8 cellular contexts compared by ENCODE assay signal in genomic region chr9:136089697-136090045, GRCh38. TPM values are rescaled to one million over a fixed set of nuclear protein-coding genes. Genes with fewer than 3 reads are reported as not detected.
DNase-seq lines count a peak whose midpoint lies in the region; ATAC-seq, FAIRE-seq and TF ChIP-seq lines count a peak whose summit lies in the region.

No MANE protein-coding gene starts in this region.

- no peak for TF ChIP-seq POLR2A in lower leg skin (IDR thresholded peaks at IDR 0.05)

- peaks cover 7% of the 10 kb centered on the region; the same call in 1 of the 2 replicates for H3K36me3 ChIP-seq in SK-N-MC (ENCODE audit: insufficient read depth, low read length)

- ATAC-seq in HG03196 (IDR thresholded peaks at IDR 0.05; ENCODE audit: unreplicated experiment) (no peak), GM21528 (IDR thresholded peaks at IDR 0.05; ENCODE audit: low FRiP score, unreplicated experiment) (no peak), HG02884 (IDR thresholded peaks at IDR 0.05; ENCODE audit: unreplicated experiment) (no peak)

- H3K27ac ChIP-seq in SK-N-MC = peak overlapping the region; percentile 95

- CTCF ChIA-PET in GM10248 (lab: Yijun Ruan, JAX) = interaction anchor here (0.7 to 4.2 kb wide), 8 partner anchors 8 to 198 kb away, joined by 3 to 53 read pairs (median 4); partner anchors contain the start of gene TMEM250

- peak overlapping the region; percentile 63 for H3K9ac ChIP-seq in SK-N-MC (ENCODE audit: insufficient read length)

- no peaks in the 10 kb centered on the region for H3K9me3 ChIP-seq in SK-N-MC (ENCODE audit: low read depth, low read length)

- POLR2A ChIA-PET in GM10248 (lab: Yijun Ruan, JAX) = no interaction called here

- peak overlapping the region; percentile 75 for H3K4me3 ChIP-seq in SK-N-MC
- no peak overlapping the region for H3K4me3 ChIP-seq in lower leg skin (ENCODE audit: low read depth, poor library complexity, severe bottlenecking)

- DNase-seq in GM10248 (ENCODE audit: extremely low spot score) (no peak), SK-N-MC (ENCODE audit: low read depth, low spot score) (no peak), hepatic stellate cell (ENCODE audit: low spot score) (peak; percentile 70), lower leg skin (ENCODE audit: low spot score in 2 of 2) (no peak)

- intact Hi-C loops in lower leg skin (cut with DNase I; ENCODE audit: low total_unique reads) = no loop called here

- FAIRE-seq in A204.1 (lab: Jason Lieb, UNC) = peak; percentile 35

- 23 to 28% methylated on average over 3 of the region's 3 CpGs for WGBS in lower leg skin, 2 donors

- TF ChIP-seq CTCF in GM10248 (IDR thresholded peaks at IDR 0.05; ENCODE audit: control extremely low read depth, extremely low read depth, low read depth, missing control alignments) (peak; percentile 32), lower leg skin (IDR thresholded peaks at IDR 0.05) (no peak)

RNA-seq across cellular contexts. Expression of gene NACC2, which starts 5.4 kb away (rescaled TPM):
- total RNA-seq in lower leg skin = 10 to 100 TPM in 3 of 4 donors, 1 to 10 TPM in 1; 9.1 to 17.3 (median 13.4) TPM

RNA-seq across cellular contexts. Expression of gene TMEM250, which starts 29.0 kb away (rescaled TPM):
- total RNA-seq in lower leg skin = 10 to 100 TPM; 52.3 to 62.9 (median 55.1) TPM
